ENCODE assay signal across 14 cellular contexts in the genomic region with DNA sequence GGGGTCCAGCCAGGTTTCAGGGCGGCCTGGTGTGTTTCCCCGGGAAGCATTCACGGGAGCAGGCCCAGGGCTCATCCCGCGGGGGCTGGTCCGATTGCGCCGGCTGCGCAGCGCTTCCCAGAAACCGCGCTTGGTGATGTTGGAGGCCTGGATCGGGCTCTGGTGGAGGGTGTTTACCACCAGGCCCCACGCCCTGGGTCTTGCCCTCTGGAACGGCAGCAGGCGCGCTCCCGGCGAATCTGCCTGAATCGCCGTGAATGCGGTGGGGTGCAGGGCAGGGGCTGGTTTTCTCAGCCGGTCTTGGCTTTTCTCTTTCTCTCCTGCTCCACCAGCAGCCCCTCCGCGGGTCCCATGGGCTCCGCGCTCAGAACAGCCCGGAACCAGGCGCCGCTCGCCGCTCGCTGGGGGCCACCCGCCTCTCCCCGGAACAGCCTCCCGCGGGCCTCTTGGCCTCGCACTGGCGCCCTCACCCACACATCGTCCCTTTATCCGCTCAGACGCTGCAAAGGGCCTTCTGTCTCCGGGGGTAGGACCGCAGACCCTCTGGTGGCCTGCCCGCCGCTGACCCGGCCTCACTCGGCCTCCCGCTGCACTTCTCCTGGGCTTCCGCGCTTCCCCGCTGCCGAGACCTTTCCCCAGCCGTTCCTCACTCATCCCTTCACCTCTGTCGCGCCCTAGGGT.
A peak's percentile ranks its signal among the peaks of the same experiment; 100 is the strongest.
DNase-seq lines count a peak whose midpoint lies in the region; ATAC-seq and TF ChIP-seq lines count a peak whose summit lies in the region.
"Had no signal": no experiment of that assay in that cellular context is flagged by ENCODE, and none has a peak within 500 bp of the region (broad histone marks: within the 10 kb centered on the region; RNA-seq: fewer than 3 reads in every experiment).

No MANE protein-coding gene starts in this region.

- no peaks in the 10 kb centered on the region for H3K79me2 ChIP-seq in mammary epithelial cell (ENCODE audit: insufficient read depth, low read length)
- no peaks in the 10 kb centered on the region for H3K79me2 ChIP-seq in fibroblast of lung (ENCODE audit: control insufficient read depth, insufficient read depth, low read length)
- H3K79me2 ChIP-seq in mesendoderm (ENCODE audit: control insufficient read depth, insufficient read depth, low read length), result no peaks in the 10 kb centered on the region

- H3K4me1 Mint-ChIP-seq in MCF 10A (ENCODE audit: insufficient read depth, unreplicated experiment), result peaks cover 13% of the 10 kb centered on the region

- H3K4me2 ChIP-seq in mammary epithelial cell (ENCODE audit: insufficient read depth, low read depth, low read length) (no peak overlapping the region), fibroblast of lung (ENCODE audit: extremely low read depth, insufficient read depth, low read length) (no peak overlapping the region), mesendoderm (ENCODE audit: low read length) (peak overlapping the region; percentile 56)
- H3K4me2 ChIP-seq: A549 had no signal

- H3K4ac ChIP-seq in mesendoderm (ENCODE audit: low read depth, low read length), result peak overlapping the region; percentile 49

- no peak for TF ChIP-seq CTCF in MCF 10A (IDR thresholded peaks at IDR 0.05; ENCODE audit: unreplicated experiment)
- no peak for TF ChIP-seq CTCF in mammary epithelial cell (conservative IDR thresholded peaks at IDR 0.05 in 1 of 2, IDR thresholded peaks at IDR 0.05 in 1 of 2; ENCODE audit: extremely low read depth in 1 of 2, insufficient read depth in 1 of 2, low read depth in 1 of 2, low read length in 2 of 2)
- TF ChIP-seq CTCF in fibroblast of lung (conservative IDR thresholded peaks at IDR 0.05 in 1 of 2, IDR thresholded peaks at IDR 0.05 in 1 of 2; ENCODE audit: low read depth in 1 of 2, low read length in 2 of 2), result no peak
- no peak for TF ChIP-seq CTCF in thyroid gland (IDR thresholded peaks at IDR 0.05)

- 88% methylated on average over 24 of the region's 56 CpGs for WGBS in mammary epithelial cell (ENCODE audit: low coverage, missing lambda C conversion rate)
- no CpG with 5 or more reads among the region's 56 CpGs for WGBS in mesendoderm (ENCODE audit: extremely low coverage, insufficient coverage, low lambda C conversion rate)
- 26 to 28% methylated on average over 43 to 55 of the region's 56 CpGs for whole genome bisulfite sequencing in thyroid gland, 2 donors

- no peak overlapping the region for H2BK120ac ChIP-seq in mesendoderm (ENCODE audit: low read depth, low read length)

- dilution Hi-C loops in mammary epithelial cell (cut with HindIII; ENCODE audit: low sequenced_read_pairs), result no loop called here

- H4K20me1 ChIP-seq in mammary epithelial cell (ENCODE audit: insufficient read depth, low read length) (no peaks in the 10 kb centered on the region), fibroblast of lung (ENCODE audit: control insufficient read depth, extremely low read depth, insufficient read depth, low read length) (no peaks in the 10 kb centered on the region)

- H3K36me3 Mint-ChIP-seq in MCF 10A (ENCODE audit: insufficient read depth, unreplicated experiment), result no peaks in the 10 kb centered on the region

- no peaks in the 10 kb centered on the region for H3K27me3 Mint-ChIP-seq in MCF 10A (ENCODE audit: insufficient read depth, unreplicated experiment)

- H3K4me3 Mint-ChIP-seq in MCF 10A (ENCODE audit: unreplicated experiment), result no peak overlapping the region

- H2AFZ ChIP-seq in mammary epithelial cell (ENCODE audit: low read depth, low read length) (no peak overlapping the region), fibroblast of lung (ENCODE audit: low read length) (no peak overlapping the region)

- POLR2A ChIA-PET in MCF 10A (lab: Yijun Ruan, JAX), result no interaction called here

- H3K27me3 ChIP-seq in mammary epithelial cell (ENCODE audit: insufficient read depth, low read length), result no peaks in the 10 kb centered on the region
- H3K27me3 ChIP-seq in fibroblast of lung (ENCODE audit: control insufficient read depth, insufficient read depth, low read length), result peaks cover 6% of the 10 kb centered on the region
- no peaks in the 10 kb centered on the region for H3K27me3 ChIP-seq in mesendoderm (ENCODE audit: insufficient read depth, low read length, poor library complexity)
- H3K27me3 ChIP-seq in thyroid gland, result no peaks in the 10 kb centered on the region

- H3K27ac Mint-ChIP-seq in MCF 10A (ENCODE audit: low read depth, unreplicated experiment), result peak overlapping the region; percentile 39

- H2AK5ac ChIP-seq in mesendoderm (ENCODE audit: low read length), result no peak overlapping the region

- no peak overlapping the region for H3K9ac ChIP-seq in mammary epithelial cell (ENCODE audit: insufficient read depth, low read length)
- H3K9ac ChIP-seq in fibroblast of lung (ENCODE audit: insufficient read depth, low read length), result no peak overlapping the region
- H3K9ac ChIP-seq in mesendoderm (ENCODE audit: low read length), result peak overlapping the region; percentile 71

- ATAC-seq in HG03378 (IDR thresholded peaks at IDR 0.05; ENCODE audit: unreplicated experiment), result no peak
- ATAC-seq in GM18517 (IDR thresholded peaks at IDR 0.05; ENCODE audit: unreplicated experiment), result no peak
- ATAC-seq: A549 had no signal

- peak overlapping the region; percentile 92 for H3K56ac ChIP-seq in mesendoderm (ENCODE audit: low read length)

- no peak overlapping the region for H2BK5ac ChIP-seq in mesendoderm (ENCODE audit: low read length)

- no peaks in the 10 kb centered on the region for H3K79me1 ChIP-seq in mesendoderm (ENCODE audit: low read length)

- H4K5ac ChIP-seq in mesendoderm (ENCODE audit: low read length), result no peak overlapping the region

- no peak overlapping the region for H4K8ac ChIP-seq in mesendoderm (ENCODE audit: low read depth, low read length)

- CTCF ChIA-PET in MCF 10A (lab: Yijun Ruan, JAX), result interaction anchor here (0.6 to 0.7 kb wide), 2 partner anchors 25 to 169 kb away, joined by 3 read pairs; no protein-coding TSS in a partner anchor
- CTCF ChIA-PET in mammary epithelial cell (lab: Charles Lee; ENCODE audit: low non-redundant PET), result interaction anchor here (0.8 kb wide), 1 partner anchor 46 kb away, joined by 5 read pairs; no protein-coding TSS in a partner anchor

- BruUV-seq in MCF 10A (replicated peaks; lab: Mats Ljungman, UMichigan) (no TSS peak), mammary epithelial cell (replicated peaks; lab: Mats Ljungman, UMichigan) (no TSS peak)

- H3K27ac ChIP-seq in mammary epithelial cell (ENCODE audit: insufficient read depth, low read depth, low read length), result no peak overlapping the region
- H3K27ac ChIP-seq in fibroblast of lung (ENCODE audit: insufficient read depth, low read length), result no peak overlapping the region
- no peak overlapping the region for H3K27ac ChIP-seq in mesendoderm (ENCODE audit: low read depth, low read length)
- no peak overlapping the region for H3K27ac ChIP-seq in thyroid gland
- H3K27ac ChIP-seq: A549 had no signal

- H3K4me3 ChIP-seq in mammary epithelial cell (replicated peaks in 1 of 3; ENCODE audit: insufficient read depth in 1 of 3, low read depth in 2 of 3, low read length in 3 of 3) (no peak overlapping the region), fibroblast of lung (replicated peaks in 1 of 4; ENCODE audit: control extremely low read depth in 1 of 4, insufficient read depth in 1 of 4, low read depth in 3 of 4, low read length in 4 of 4) (no peak overlapping the region), mesendoderm (ENCODE audit: low read length) (peak overlapping the region; percentile 23), thyroid gland (replicated peaks in 1 of 3) (no peak overlapping the region)
- H3K4me3 ChIP-seq: A549 had no signal

- peak overlapping the region; percentile 7 for H3K18ac ChIP-seq in mesendoderm (ENCODE audit: low read length)

- H3K36me3 ChIP-seq in mammary epithelial cell (ENCODE audit: insufficient read depth, low read length) (no peaks in the 10 kb centered on the region), fibroblast of lung (ENCODE audit: control insufficient read depth, insufficient read depth, low read length) (no peaks in the 10 kb centered on the region), mesendoderm (ENCODE audit: control insufficient read depth, insufficient read depth, low read length) (no peaks in the 10 kb centered on the region), thyroid gland (no peaks in the 10 kb centered on the region)

- H3K23ac ChIP-seq in mesendoderm (ENCODE audit: low read length), result peak overlapping the region; percentile 75

- intact Hi-C loops in MCF 10A (cut with micrococcal nuclease), result no loop called here
- intact Hi-C loops in mammary epithelial cell (cut with micrococcal nuclease), result loop anchor here (2.0 kb wide), 1 partner anchor 49 kb away; no protein-coding TSS in a partner anchor
- intact Hi-C loops in thyroid gland (cut with DNase I), result no loop called here

- peaks cover 21% of the 10 kb centered on the region for H3K4me1 ChIP-seq in mammary epithelial cell (ENCODE audit: insufficient read depth, low read length)
- no peaks in the 10 kb centered on the region for H3K4me1 ChIP-seq in fibroblast of lung (ENCODE audit: control insufficient read depth, extremely low read depth, insufficient read depth, low read length)
- H3K4me1 ChIP-seq in mesendoderm (ENCODE audit: control insufficient read depth, low read depth, low read length), result peaks cover 7% of the 10 kb centered on the region
- peaks cover 0 to 7% of the 10 kb centered on the region in 2 donors for H3K4me1 ChIP-seq in thyroid gland
- H3K4me1 ChIP-seq: A549 had no signal

- H3K9me3 Mint-ChIP-seq in MCF 10A (ENCODE audit: unreplicated experiment), result no peaks in the 10 kb centered on the region

- H2BK15ac ChIP-seq in mesendoderm (replicated peaks; ENCODE audit: low read depth), result no peak overlapping the region

- in situ Hi-C loops in mammary epithelial cell (cut with MboI; ENCODE audit: low sequenced_read_pairs in 2 of 2), result no loop called here

- no peaks in the 10 kb centered on the region for H3K9me3 ChIP-seq in mammary epithelial cell (replicated peaks; ENCODE audit: insufficient read depth, low read length)
- no peaks in the 10 kb centered on the region for H3K9me3 ChIP-seq in fibroblast of lung (ENCODE audit: control insufficient read depth, insufficient read depth, low read depth, low read length)
- no peaks in the 10 kb centered on the region for H3K9me3 ChIP-seq in thyroid gland
- H3K9me3 ChIP-seq: A549 had no signal

- DNase-seq in MCF 10A (ENCODE audit: unreplicated experiment) (no peak), mammary epithelial cell (no peak), fibroblast of lung (ENCODE audit: low read depth in 2 of 2) (peak; percentile 8 to 13), mesendoderm (peak; percentile 45), thyroid gland (peak; percentile 2 to 8), NCI-H526 (lab: John Stamatoyannopoulos, UW) (no peak)
- DNase-seq: amniotic stem cell, GOT3, NCI-H1436, NCI-H748 treated with DMSO at 0.1 percent for 48 hours, SIG-M5 had no signal

- no peak for TF ChIP-seq POLR2A in thyroid gland (IDR thresholded peaks at IDR 0.05)

Comparison
In these comparisons a context has a peak if more than half of its experiments do, and no peak if none do; other contexts are left out.
1. DNase-seq: peak in fibroblast of lung (2 of 2), mesendoderm (single experiment) and thyroid gland (2 of 2); none in MCF 10A (single experiment), mammary epithelial cell (single experiment) and NCI-H526 (0 of 2).